1 cellular context compared by ENCODE assay signal in genomic region chr12:49287876-49288275, GRCh38.
TF ChIP-seq lines count a peak whose summit lies in the region.

No MANE protein-coding gene starts in this region.

TF ChIP-seq in H1, 55 proteins besides CTCF, POLR2A, EP300 and RAD21:
- no peak for TF ChIP-seq FOSL1 (IDR thresholded peaks at IDR 0.05; ENCODE audit: insufficient read depth, low read depth, low read length)
- no peak for TF ChIP-seq GTF2F1 (IDR thresholded peaks at IDR 0.05; ENCODE audit: borderline replicate concordance, low read depth, low read length)
- TF ChIP-seq CHD1 (IDR thresholded peaks at IDR 0.05; ENCODE audit: low read depth, low read length): no peak
